In genomic region chr6:129059650-129060049, GRCh38 we compare ENCODE assay signal across 26 cellular contexts.
DNase-seq lines count a peak whose midpoint lies in the region; ATAC-seq, FAIRE-seq and TF ChIP-seq lines count a peak whose summit lies in the region.
"Had no signal": no experiment of that assay in that cellular context is flagged by ENCODE, and none has a peak within 500 bp of the region (broad histone marks: within the 10 kb centered on the region; RNA-seq: fewer than 3 reads in every experiment).

No MANE protein-coding gene starts in this region.

- TF ChIP-seq RAD21 in HCT116 (IDR thresholded peaks at IDR 0.05; ENCODE audit: low read depth) (0 out of 2 replicates have a peak, but pooled peaks have one; percentile 2), GM12878 (IDR thresholded peaks at IDR 0.05; ENCODE audit: insufficient read depth, low read depth, low read length) (no peak)

- H3K27ac ChIP-seq in HCT116 (ENCODE audit: low read depth, low read length), result no peak overlapping the region
- no peak overlapping the region for H3K27ac ChIP-seq in GM12878 (ENCODE audit: control insufficient read depth, insufficient read depth)
- H3K27ac ChIP-seq in substantia nigra (ENCODE audit: low read depth, low read length, poor library complexity, severe bottlenecking), result peak overlapping the region; percentile 32
- H3K27ac ChIP-seq: BLaER1 treated with 17β-estradiol and CSF1 and Interleukin-3, amounts not matched to agents 10 nM and 100 nM; HL-60; SJCRH30 had no signal

- POLR2A ChIA-PET in HCT116 (lab: Charles Lee) (no interaction called here), GM12878 (lab: Charles Lee) (no interaction called here)

- BruUV-seq in HCT116 (replicated peaks; lab: Mats Ljungman, UMichigan) (no TSS peak), GM12878 (replicated peaks; lab: Mats Ljungman, UMichigan) (no TSS peak)

- H3K4me3 ChIP-seq in HCT116 (replicated peaks in 1 of 2; ENCODE audit: low read depth in 1 of 2, low read length in 2 of 2), result no peak overlapping the region
- H3K4me3 ChIP-seq in GM12878, result no peak overlapping the region
- H3K4me3 ChIP-seq: BLaER1 treated with 17β-estradiol and CSF1 and Interleukin-3, amounts not matched to agents 10 nM and 100 nM; SJCRH30 had no signal

- SMC1A ChIA-PET in GM12878 (lab: Charles Lee; ENCODE audit: uncharacterized antibody, unreplicated experiment), result no interaction called here

- TF ChIP-seq POLR2A in HCT116 (IDR thresholded peaks at IDR 0.05; ENCODE audit: borderline replicate concordance, extremely low read depth, insufficient read depth, insufficient read length) (no peak), GM12878 (IDR thresholded peaks at IDR 0.05; ENCODE audit: low read depth, low read length) (no peak)

- H3K4me1 ChIP-seq in HCT116 (ENCODE audit: control insufficient read depth in 1 of 2, insufficient read depth in 2 of 2, low read length in 2 of 2) (no peaks in the 10 kb centered on the region), GM12878 (ENCODE audit: control insufficient read depth, insufficient read depth, low read length) (no peaks in the 10 kb centered on the region)
- H3K4me1 ChIP-seq: BLaER1 treated with 17β-estradiol and CSF1 and Interleukin-3, amounts not matched to agents 10 nM and 100 nM; SJCRH30 had no signal

- H3K79me2 ChIP-seq in HCT116 (ENCODE audit: insufficient read depth, low read length) (no peaks in the 10 kb centered on the region), GM12878 (ENCODE audit: control insufficient read depth, insufficient read depth, low read length) (no peaks in the 10 kb centered on the region)

- intact Hi-C loops in HCT116 (cut with micrococcal nuclease), result no loop called here
- intact Hi-C loops in GM12878 (cut with micrococcal nuclease; ENCODE audit: unreplicated experiment), result no loop called here

- H4K20me1 ChIP-seq in HCT116 (ENCODE audit: insufficient read depth), result no peaks in the 10 kb centered on the region
- H4K20me1 ChIP-seq in GM12878 (ENCODE audit: control insufficient read depth, insufficient read depth), result no peaks in the 10 kb centered on the region
- H4K20me1 ChIP-seq: BLaER1 treated with 17β-estradiol and CSF1 and Interleukin-3, amounts not matched to agents 10 nM and 100 nM had no signal

- H3K4me3 Mint-ChIP-seq in activated T-cell treated with anti-CD3 and anti-CD28 coated beads, Interleukin-2, amount 50 U/mL, for 4 hours, result no peak overlapping the region
- H3K4me3 Mint-ChIP-seq: CD4-positive, alpha-beta T cell had no signal

- H3K9me3 ChIP-seq in HCT116 (ENCODE audit: control insufficient read depth in 1 of 2, insufficient read depth in 1 of 2, low read depth in 1 of 2, low read length in 2 of 2), result no peaks in the 10 kb centered on the region
- H3K9me3 ChIP-seq in GM12878 (replicated peaks; ENCODE audit: control insufficient read depth, insufficient read depth, low read length), result no peaks in the 10 kb centered on the region
- H3K9me3 ChIP-seq: BLaER1 treated with 17β-estradiol and CSF1 and Interleukin-3, amounts not matched to agents 10 nM and 100 nM; SJCRH30 had no signal

- DNase-seq in HCT116 (ENCODE audit: low read depth, low spot score) (no peak), GM12878 (ENCODE audit: low read depth, low spot score) (no peak), inferior parietal cortex (ENCODE audit: extremely low spot score) (peak; percentile 39), substantia nigra (lab: John Stamatoyannopoulos, UW) (peak in 1 of 49 donors; percentile 2), RCC 7860 (ENCODE audit: low spot score) (no peak)
- no peak for DNase-seq in activated T-cell treated with anti-CD3 and anti-CD28 coated beads, Interleukin-2, amount 50 U/mL, for 4 hours
- DNase-seq: CD4-positive, alpha-beta T cell; COR-L47; DMS53; HCEC 1CT; NCI-H1048; NCI-H1417; NCI-H187; NCI-H2081 treated with DMSO at 0.1 percent for 48 hours; NCI-H446; NCI-H524 treated with DMSO at 0.1 percent for 48 hours; NCI-H774; PC-3; SJCRH30 had no signal

- H3K9me2 ChIP-seq in HCT116 (ENCODE audit: insufficient read depth), result no peaks in the 10 kb centered on the region

- H3K9ac ChIP-seq in HCT116 (ENCODE audit: low read length) (no peak overlapping the region), GM12878 (ENCODE audit: control insufficient read depth, insufficient read depth, low read length) (no peak overlapping the region)
- H3K9ac ChIP-seq: BLaER1 treated with 17β-estradiol and CSF1 and Interleukin-3, amounts not matched to agents 10 nM and 100 nM had no signal

- WGBS in GM12878 (ENCODE audit: insufficient coverage, insufficient replicate concordance, low lambda C conversion rate, missing lambda C conversion rate), result 2% methylated on average over 2 of the region's 2 CpGs

- no peaks in the 10 kb centered on the region for H3K4me1 Mint-ChIP-seq in activated T-cell treated with anti-CD3 and anti-CD28 coated beads, Interleukin-2, amount 50 U/mL, for 4 hours (ENCODE audit: low read depth)

- H3K9me3 Mint-ChIP-seq in activated T-cell treated with anti-CD3 and anti-CD28 coated beads, Interleukin-2, amount 50 U/mL, for 4 hours, result no peaks in the 10 kb centered on the region

- RAD21 ChIA-PET in HCT116 (lab: Charles Lee; ENCODE audit: low non-redundant PET in 1 of 2, low total read pairs in 2 of 2, uncharacterized antibody in 2 of 2, unreplicated experiment in 2 of 2) (no interaction called here), GM12878 (lab: Charles Lee; ENCODE audit: unreplicated experiment) (no interaction called here)

- in situ Hi-C loops in GM12878 (cut with MboI), result no loop called here

- H3K27me3 ChIP-seq in HCT116 (ENCODE audit: insufficient read depth, low read length) (no peaks in the 10 kb centered on the region), GM12878 (replicated peaks in 1 of 2; ENCODE audit: control insufficient read depth in 2 of 2, insufficient read depth in 2 of 2, low read length in 1 of 2) (peaks cover 0 to 2% of the 10 kb centered on the region in 2 experiments; a peak in 2 of 4 replicates)
- H3K27me3 ChIP-seq: BLaER1 treated with 17β-estradiol and CSF1 and Interleukin-3, amounts not matched to agents 10 nM and 100 nM; SJCRH30 had no signal

- no peak for TF ChIP-seq EP300 in GM12878 (IDR thresholded peaks at IDR 0.05; ENCODE audit: borderline replicate concordance in 1 of 2, control insufficient read depth in 1 of 2, low read depth in 2 of 2, low read length in 2 of 2)

- CTCF ChIA-PET in HCT116 (lab: Charles Lee) (no interaction called here), GM12878 (lab: Yijun Ruan, JAX) (no interaction called here)

- FAIRE-seq in GM12878 (lab: Jason Lieb, UNC), result no peak
- FAIRE-seq in RCC 7860 (lab: Jason Lieb, UNC), result no peak
- FAIRE-seq: A204.1, H1 had no signal

- ATAC-seq in HCT116 (no peak), GM12878 (no peak), HG03469 (IDR thresholded peaks at IDR 0.05; ENCODE audit: unreplicated experiment) (no peak)
- no peak for ATAC-seq in activated T-cell treated with anti-CD3 and anti-CD28 coated beads, Interleukin-2, amount 50 U/mL, for 4 hours
- ATAC-seq: PC-3, Right ventricle myocardium inferior, SK-N-SH treated with all-trans-retinoic acid at 6 μM for 48 hours had no signal

- no peaks in the 10 kb centered on the region for H3K27me3 Mint-ChIP-seq in activated T-cell treated with anti-CD3 and anti-CD28 coated beads, Interleukin-2, amount 50 U/mL, for 4 hours (ENCODE audit: low read depth)
- H3K27me3 Mint-ChIP-seq: CD4-positive, alpha-beta T cell had no signal

- TF ChIP-seq CTCF in HCT116 (IDR thresholded peaks at IDR 0.05 in 2 of 3, conservative IDR thresholded peaks at IDR 0.05 in 1 of 3; ENCODE audit: borderline replicate concordance in 1 of 3, insufficient read depth in 1 of 3, low read depth in 2 of 3, low read length in 2 of 3) (no peak), GM12878 (IDR thresholded peaks at IDR 0.05 in 2 of 3, conservative IDR thresholded peaks at IDR 0.05 in 1 of 3; ENCODE audit: control insufficient read depth in 2 of 3, extremely low read depth in 1 of 3, insufficient read depth in 1 of 3, low read depth in 3 of 3, low read length in 3 of 3) (no peak)

- H3K4me2 ChIP-seq in HCT116 (ENCODE audit: low read length) (no peak overlapping the region), GM12878 (ENCODE audit: control insufficient read depth, insufficient read depth) (no peak overlapping the region)
- H3K4me2 ChIP-seq: BLaER1 treated with 17β-estradiol and CSF1 and Interleukin-3, amounts not matched to agents 10 nM and 100 nM had no signal

- H2AFZ ChIP-seq in HCT116 (ENCODE audit: low read depth, low read length, poor library complexity, severe bottlenecking) (no peak overlapping the region), GM12878 (ENCODE audit: control insufficient read depth, low read depth, low read length) (no peak overlapping the region)

- no peaks in the 10 kb centered on the region for H3K36me3 Mint-ChIP-seq in activated T-cell treated with anti-CD3 and anti-CD28 coated beads, Interleukin-2, amount 50 U/mL, for 4 hours (ENCODE audit: insufficient read depth)

- no peaks in the 10 kb centered on the region for H3K36me3 ChIP-seq in HCT116 (ENCODE audit: control insufficient read depth in 1 of 2, insufficient read depth in 2 of 2, low read length in 2 of 2)
- no peaks in the 10 kb centered on the region for H3K36me3 ChIP-seq in GM12878 (ENCODE audit: control insufficient read depth in 2 of 2, insufficient read depth in 2 of 2, low read length in 1 of 2)
- H3K36me3 ChIP-seq: BLaER1 treated with 17β-estradiol and CSF1 and Interleukin-3, amounts not matched to agents 10 nM and 100 nM had no signal

TF ChIP-seq in HCT116, 20 proteins besides CTCF, POLR2A, EP300 and RAD21 (continues in another document):
- TF ChIP-seq MAX (IDR thresholded peaks at IDR 0.05), result no peak
- TF ChIP-seq SIN3A (IDR thresholded peaks at IDR 0.05; ENCODE audit: low read depth), result no peak
- TF ChIP-seq TCF7L2 (IDR thresholded peaks at IDR 0.05; ENCODE audit: borderline replicate concordance, extremely low read depth, insufficient read depth, insufficient read length), result no peak
- no peak for TF ChIP-seq ATF3 (IDR thresholded peaks at IDR 0.05)

TF ChIP-seq in GM12878, 131 proteins besides CTCF, POLR2A, EP300 and RAD21:
- no peak for TF ChIP-seq IKZF2 (IDR thresholded peaks at IDR 0.05)
- peak; percentile 21; the same call in 1 of the 2 replicates for TF ChIP-seq MTA2 (IDR thresholded peaks at IDR 0.05; ENCODE audit: low read depth)

Comparison
In these comparisons a context has a peak if more than half of its experiments do, and no peak if none do; other contexts are left out.
1. Of the 18 proteins assayed by ChIP-seq in both GM12878 and HCT116: peak only in GM12878: none; only in HCT116: RAD21; in both: none; in neither: 17.